In the genomic region with DNA sequence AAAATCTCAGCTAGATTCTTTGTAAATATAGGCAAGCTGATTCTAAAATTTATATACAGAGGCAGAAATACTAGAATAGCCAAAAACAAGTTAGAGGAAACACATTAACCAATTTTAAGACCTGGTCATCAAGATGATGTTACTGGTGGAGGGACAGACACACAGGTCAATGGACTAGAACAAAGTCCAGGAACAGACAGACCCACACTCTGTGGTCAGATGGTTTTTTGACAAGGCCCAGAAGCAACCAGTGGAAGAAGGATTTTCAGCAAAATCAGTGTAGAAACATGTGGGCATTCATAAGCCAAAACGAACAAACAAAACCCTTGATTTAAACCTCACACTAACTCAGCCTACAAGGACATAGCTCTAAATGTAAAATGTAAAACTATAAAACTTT, we compare ENCODE assay signal across 17 cellular contexts.
"Had no signal": no experiment of that assay in that cellular context is flagged by ENCODE, and none has a peak within 500 bp of the region (broad histone marks: within the 10 kb centered on the region; RNA-seq: fewer than 3 reads in every experiment).

No MANE protein-coding gene starts in this region.

- H3K9me3 Mint-ChIP-seq: effector memory CD8-positive, alpha-beta T cell; mesothelial cell of epicardium; stimulated activated effector memory CD8-positive, alpha-beta T cell treated with anti-CD3 and anti-CD28 coated beads, Interleukin-12 subunit alpha, Interleukin-12 subunit beta, amount 100 ng/mL, for 72 hours; T-helper 1 cell treated with Interleukin-12 subunit alpha and Interleukin-12 subunit beta and Interleukin-4 antibody, amounts not matched to agents 30 μg/mL and 1 μg/mL, for 36 hours had no signal

- H3K4me3 Mint-ChIP-seq: activated CD4-positive, alpha-beta T cell treated with anti-CD3 and anti-CD28 coated beads for 36 hours; activated CD8-positive, alpha-beta T cell treated with anti-CD3 and anti-CD28 coated beads for 36 hours; mesothelial cell of epicardium had no signal

- ATAC-seq: foreskin keratinocyte, lower lobe of right lung had no signal

- H3K36me3 Mint-ChIP-seq: mesothelial cell of epicardium had no signal

- H3K4me1 Mint-ChIP-seq: mesothelial cell of epicardium had no signal

- H3K27me3 Mint-ChIP-seq: activated CD4-positive, alpha-beta T cell treated with anti-CD3 and anti-CD28 coated beads for 36 hours; activated CD8-positive, alpha-beta T cell treated with anti-CD3 and anti-CD28 coated beads for 36 hours; activated naive CD8-positive, alpha-beta T cell treated with anti-CD3 and anti-CD28 coated beads, Interleukin-2, amount 10 ng/mL, durations not matched to agents 7 days and 5 days; effector memory CD8-positive, alpha-beta T cell had no signal

- DNase-seq: activated CD4-positive, alpha-beta T cell treated with anti-CD3 and anti-CD28 coated beads for 36 hours; activated CD8-positive, alpha-beta memory T cell treated with anti-CD3 and anti-CD28 coated beads, Interleukin-2, amount 50 U/mL, for 48 hours; activated CD8-positive, alpha-beta T cell treated with anti-CD3 and anti-CD28 coated beads for 36 hours; activated gamma-delta T cell treated with Interleukin-2 at 50 U/mL for 16 hours; activated naive CD8-positive, alpha-beta T cell treated with anti-CD3 and anti-CD28 coated beads, Interleukin-2, amount 10 ng/mL, durations not matched to agents 7 days and 5 days; brain microvascular endothelial cell; cerebellar nuclear complex; dermis blood vessel endothelial cell; effector memory CD8-positive, alpha-beta T cell; foreskin keratinocyte; lower lobe of right lung; stimulated activated CD4-positive, alpha-beta T cell treated with anti-CD3 and anti-CD28 coated beads, Interleukin-12 subunit alpha, Interleukin-12 subunit beta, amount 100 ng/mL, for 4 hours; uterus; WERI-Rb-1 had no signal

- H3K27ac Mint-ChIP-seq: activated CD4-positive, alpha-beta T cell treated with anti-CD3 and anti-CD28 coated beads for 36 hours; activated CD8-positive, alpha-beta T cell treated with anti-CD3 and anti-CD28 coated beads for 36 hours; mesothelial cell of epicardium had no signal
